Comparison of ENCODE assay signal across 19 cellular contexts in the genomic region with DNA sequence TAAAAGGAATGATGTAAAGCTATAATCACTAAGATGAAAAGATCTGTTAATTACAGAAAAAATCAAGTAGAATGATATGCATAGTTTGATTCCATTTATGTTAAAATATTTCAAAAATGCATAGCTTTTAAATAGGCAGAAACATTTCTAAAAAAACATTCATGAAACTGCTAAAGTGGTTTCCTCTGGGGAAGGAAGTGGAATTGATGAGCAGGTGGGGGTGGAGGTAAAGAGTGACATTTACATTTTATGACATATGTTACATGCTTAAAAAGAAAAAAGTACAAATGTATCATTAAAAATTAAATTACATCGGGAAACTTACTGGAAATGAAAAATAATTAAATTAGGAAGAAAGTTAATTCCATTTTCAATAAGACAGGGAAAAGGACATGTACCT. TPM values are rescaled to one million over a fixed set of nuclear protein-coding genes. Genes with fewer than 3 reads are reported as not detected.
DNase-seq lines count a peak whose midpoint lies in the region; ATAC-seq and TF ChIP-seq lines count a peak whose summit lies in the region.
"Had no signal": no experiment of that assay in that cellular context is flagged by ENCODE, and none has a peak within 500 bp of the region (broad histone marks: within the 10 kb centered on the region; RNA-seq: fewer than 3 reads in every experiment).

No MANE protein-coding gene starts in this region.

- H3K27me3 Mint-ChIP-seq in activated CD8-positive, alpha-beta memory T cell treated with anti-CD3 and anti-CD28 coated beads, Interleukin-2, amount 10 ng/mL, durations not matched to agents 7 days and 5 days = peaks cover 12% of the 10 kb centered on the region
- peaks cover 15% of the 10 kb centered on the region for H3K27me3 Mint-ChIP-seq in activated T-helper 1 cell treated with anti-CD3 and anti-CD28 coated beads, Interleukin-12 subunit alpha, Interleukin-12 subunit beta, Interleukin-2, Interleukin-4 antibody, amounts not matched to agents 30 ng/mL and 10 ng/mL and 1 ng/mL, durations not matched to agents 14 hours and 24 hours and 36 hours (ENCODE audit: insufficient read depth)
- H3K27me3 Mint-ChIP-seq in natural killer cell (ENCODE audit: low read depth in 2 of 2) = no peaks in the 10 kb centered on the region
- H3K27me3 Mint-ChIP-seq: central memory CD8-positive, alpha-beta T cell had no signal

- intact Hi-C loops in activated T-helper 1 cell treated with anti-CD3 and anti-CD28 coated beads, Interleukin-12 subunit alpha, Interleukin-12 subunit beta, Interleukin-2, Interleukin-4 antibody, amounts not matched to agents 30 ng/mL and 10 ng/mL and 1 ng/mL, durations not matched to agents 14 hours and 24 hours and 36 hours (cut with micrococcal nuclease) = no loop called here
- intact Hi-C loops in natural killer cell (cut with micrococcal nuclease) = loop anchor here (5.0 kb wide), 1 partner anchor 127 kb away; no protein-coding TSS in a partner anchor

- CTCF ChIA-PET in activated CD8-positive, alpha-beta memory T cell treated with anti-CD3 and anti-CD28 coated beads, Interleukin-2, amount 10 ng/mL, durations not matched to agents 7 days and 5 days (lab: Charles Lee) = interaction anchor here (0.7 to 1.4 kb wide), 2 partner anchors 44 to 48 kb away, joined by 3 to 4 read pairs; no protein-coding TSS in a partner anchor

- H3K36me3 Mint-ChIP-seq in activated CD8-positive, alpha-beta memory T cell treated with anti-CD3 and anti-CD28 coated beads, Interleukin-2, amount 10 ng/mL, durations not matched to agents 7 days and 5 days = peaks cover 23% of the 10 kb centered on the region
- peaks cover 8% of the 10 kb centered on the region for H3K36me3 Mint-ChIP-seq in activated T-helper 1 cell treated with anti-CD3 and anti-CD28 coated beads, Interleukin-12 subunit alpha, Interleukin-12 subunit beta, Interleukin-2, Interleukin-4 antibody, amounts not matched to agents 30 ng/mL and 10 ng/mL and 1 ng/mL, durations not matched to agents 14 hours and 24 hours and 36 hours (ENCODE audit: low read depth)
- H3K36me3 Mint-ChIP-seq in natural killer cell = no peaks in the 10 kb centered on the region

- peak; percentile 34 for ATAC-seq in activated CD8-positive, alpha-beta memory T cell treated with anti-CD3 and anti-CD28 coated beads, Interleukin-2, amount 10 ng/mL, durations not matched to agents 7 days and 5 days
- ATAC-seq in natural killer cell (no peak), GM18498 (IDR thresholded peaks at IDR 0.05; ENCODE audit: unreplicated experiment) (no peak)

- DNase-seq in activated CD8-positive, alpha-beta memory T cell treated with anti-CD3 and anti-CD28 coated beads, Interleukin-2, amount 10 ng/mL, durations not matched to agents 7 days and 5 days = no peak
- no peak for DNase-seq in activated CD8-positive, alpha-beta memory T cell treated with anti-CD3 and anti-CD28 coated beads, Interleukin-2, amount 50 U/mL, for 4 hours
- peak; percentile 45 for DNase-seq in KG1 (lab: John Stamatoyannopoulos, UW)
- DNase-seq in activated T-helper 1 cell treated with anti-CD3 and anti-CD28 coated beads, Interleukin-12 subunit alpha, Interleukin-12 subunit beta, Interleukin-2, Interleukin-4 antibody, amounts not matched to agents 30 ng/mL and 10 ng/mL and 1 ng/mL, durations not matched to agents 14 hours and 24 hours and 36 hours (ENCODE audit: low spot score) = no peak
- DNase-seq in natural killer cell = no peak
- DNase-seq in iPS-NIHi11 (ENCODE audit: low spot score) = no peak
- DNase-seq in NCI-H226 = no peak
- DNase-seq: activated CD8-positive, alpha-beta memory T cell treated with anti-CD3 and anti-CD28 coated beads for 24 hours; activated effector memory CD4-positive, alpha-beta T cell treated with Interleukin-2 at 50 U/mL for 16 hours; DMS53; erythroblast; kidney glomerular epithelial cell; NCI-H1694; PC-9; SHP77 treated with DMSO at 0.1 percent for 48 hours; stimulated activated CD4-positive, alpha-beta T cell treated with anti-CD3 and anti-CD28 coated beads, Interleukin-12 subunit alpha, Interleukin-12 subunit beta, amount 100 ng/mL, for 4 hours; substantia nigra had no signal

- peaks cover 37% of the 10 kb centered on the region for H3K4me1 Mint-ChIP-seq in activated CD8-positive, alpha-beta memory T cell treated with anti-CD3 and anti-CD28 coated beads, Interleukin-2, amount 10 ng/mL, durations not matched to agents 7 days and 5 days
- H3K4me1 Mint-ChIP-seq in activated T-helper 1 cell treated with anti-CD3 and anti-CD28 coated beads, Interleukin-12 subunit alpha, Interleukin-12 subunit beta, Interleukin-2, Interleukin-4 antibody, amounts not matched to agents 30 ng/mL and 10 ng/mL and 1 ng/mL, durations not matched to agents 14 hours and 24 hours and 36 hours (ENCODE audit: low read depth) = peaks cover 34% of the 10 kb centered on the region
- peaks cover 40 to 44% of the 10 kb centered on the region in 2 donors for H3K4me1 Mint-ChIP-seq in natural killer cell

- TF ChIP-seq CTCF in natural killer cell (IDR thresholded peaks at IDR 0.05) = no peak

- H3K27ac Mint-ChIP-seq in activated CD8-positive, alpha-beta memory T cell treated with anti-CD3 and anti-CD28 coated beads, Interleukin-2, amount 10 ng/mL, durations not matched to agents 7 days and 5 days = peak overlapping the region; percentile 89
- H3K27ac Mint-ChIP-seq in activated T-helper 1 cell treated with anti-CD3 and anti-CD28 coated beads, Interleukin-12 subunit alpha, Interleukin-12 subunit beta, Interleukin-2, Interleukin-4 antibody, amounts not matched to agents 30 ng/mL and 10 ng/mL and 1 ng/mL, durations not matched to agents 14 hours and 24 hours and 36 hours = peak overlapping the region; percentile 3
- H3K27ac Mint-ChIP-seq in natural killer cell = peak overlapping the region; percentile 68 to 79

- H3K4me3 Mint-ChIP-seq in activated CD8-positive, alpha-beta memory T cell treated with anti-CD3 and anti-CD28 coated beads, Interleukin-2, amount 10 ng/mL, durations not matched to agents 7 days and 5 days = no peak overlapping the region
- H3K4me3 Mint-ChIP-seq in activated T-helper 1 cell treated with anti-CD3 and anti-CD28 coated beads, Interleukin-12 subunit alpha, Interleukin-12 subunit beta, Interleukin-2, Interleukin-4 antibody, amounts not matched to agents 30 ng/mL and 10 ng/mL and 1 ng/mL, durations not matched to agents 14 hours and 24 hours and 36 hours = no peak overlapping the region
- peak overlapping the region; percentile 73 for H3K4me3 Mint-ChIP-seq in natural killer cell

- peaks cover 2% of the 10 kb centered on the region for H3K9me3 Mint-ChIP-seq in activated CD8-positive, alpha-beta memory T cell treated with anti-CD3 and anti-CD28 coated beads, Interleukin-2, amount 10 ng/mL, durations not matched to agents 7 days and 5 days (ENCODE audit: low read depth)
- H3K9me3 Mint-ChIP-seq in activated T-helper 1 cell treated with anti-CD3 and anti-CD28 coated beads, Interleukin-12 subunit alpha, Interleukin-12 subunit beta, Interleukin-2, Interleukin-4 antibody, amounts not matched to agents 30 ng/mL and 10 ng/mL and 1 ng/mL, durations not matched to agents 14 hours and 24 hours and 36 hours = peaks cover 10% of the 10 kb centered on the region
- H3K9me3 Mint-ChIP-seq in natural killer cell = peaks cover 0 to 2% of the 10 kb centered on the region in 2 donors
- H3K9me3 Mint-ChIP-seq: central memory CD8-positive, alpha-beta T cell had no signal

RNA-seq across cellular contexts. Expression of gene JAK1, which starts 42.8 kb away (rescaled TPM):
- total RNA-seq in activated CD8-positive, alpha-beta memory T cell treated with anti-CD3 and anti-CD28 coated beads, Interleukin-2, amount 10 ng/mL, durations not matched to agents 7 days and 5 days = 100 to 1,000 TPM; 166 to 173 TPM
- 102 TPM in 2 replicates for total RNA-seq in activated T-helper 1 cell treated with anti-CD3 and anti-CD28 coated beads, Interleukin-12 subunit alpha, Interleukin-12 subunit beta, Interleukin-2, Interleukin-4 antibody, amounts not matched to agents 30 ng/mL and 10 ng/mL and 1 ng/mL, durations not matched to agents 14 hours and 24 hours and 36 hours
- 100 to 1,000 TPM; 507 to 626 (median 526) TPM for total RNA-seq in natural killer cell

Comparison
In these comparisons a context has a peak if more than half of its experiments do, and no peak if none do; other contexts are left out.
1. H3K27ac Mint-ChIP-seq: peak in every context shown above with its lines; median percentile 89 in activated CD8-positive, alpha-beta memory T cell treated with anti-CD3 and anti-CD28 coated beads, Interleukin-2, amount 10 ng/mL, durations not matched to agents 7 days and 5 days; 74 in natural killer cell; 3 in activated T-helper 1 cell treated with anti-CD3 and anti-CD28 coated beads, Interleukin-12 subunit alpha, Interleukin-12 subunit beta, Interleukin-2, Interleukin-4 antibody, amounts not matched to agents 30 ng/mL and 10 ng/mL and 1 ng/mL, durations not matched to agents 14 hours and 24 hours and 36 hours.